In genomic region chr3:124347418-124347817, GRCh38 we compare ENCODE assay signal across 18 cellular contexts.
DNase-seq lines count a peak whose midpoint lies in the region; ATAC-seq lines count a peak whose summit lies in the region.
"Had no signal": no experiment of that assay in that cellular context is flagged by ENCODE, and none has a peak within 500 bp of the region (broad histone marks: within the 10 kb centered on the region; RNA-seq: fewer than 3 reads in every experiment).

No MANE protein-coding gene starts in this region.

- ATAC-seq in HG02852 (IDR thresholded peaks at IDR 0.05; ENCODE audit: unreplicated experiment): no peak
- ATAC-seq: activated CD8-positive, alpha-beta memory T cell treated with anti-CD3 and anti-CD28 coated beads, Interleukin-2, amount 10 ng/mL, durations not matched to agents 7 days and 5 days; sciatic nerve; stimulated activated naive CD8-positive, alpha-beta T cell treated with anti-CD3 and anti-CD28 coated beads, Interleukin-15, amount 100 ng/mL, for 72 hours had no signal

- DNase-seq in DMS53 (lab: John Stamatoyannopoulos, UW) (peak; percentile 12), DMS53 treated with DMSO at 0.1 percent for 48 hours (lab: John Stamatoyannopoulos, UW; ENCODE audit: unreplicated experiment) (no peak), HT1080 (ENCODE audit: low read depth) (peak; percentile 30), SK-MEL-5 (ENCODE audit: low read depth, low spot score) (peak; percentile 26), kidney tubule cell (ENCODE audit: low spot score) (peak; percentile 57), NCI-H2227 (lab: John Stamatoyannopoulos, UW; ENCODE audit: unreplicated experiment) (no peak), T-helper 1 cell (no peak)
- DNase-seq: 8988T; activated CD8-positive, alpha-beta memory T cell treated with anti-CD3 and anti-CD28 coated beads, Interleukin-2, amount 10 ng/mL, durations not matched to agents 7 days and 5 days; caudate nucleus; CD4-positive, alpha-beta memory T cell; effector CD4-positive, alpha-beta T cell; MM.1S; NCI-H82; stimulated activated naive CD8-positive, alpha-beta T cell treated with anti-CD3 and anti-CD28 coated beads, Interleukin-15, amount 100 ng/mL, for 72 hours; upper lobe of left lung had no signal

- in situ Hi-C loops in SK-MEL-5 (cut with HindIII; ENCODE audit: low pct_unique_long_range_greater_than_20kb, low sequenced_read_pairs): no loop called here

Comparison
In these comparisons a context has a peak if more than half of its experiments do, and no peak if none do; other contexts are left out.
1. DNase-seq: peak in DMS53 (single experiment), HT1080 (single experiment), SK-MEL-5 (single experiment) and kidney tubule cell (single experiment); none in DMS53 treated with DMSO at 0.1 percent for 48 hours (single experiment), NCI-H2227 (single experiment) and T-helper 1 cell (0 of 5).